Comparison of ENCODE assay signal across 23 cellular contexts in the genomic region with DNA sequence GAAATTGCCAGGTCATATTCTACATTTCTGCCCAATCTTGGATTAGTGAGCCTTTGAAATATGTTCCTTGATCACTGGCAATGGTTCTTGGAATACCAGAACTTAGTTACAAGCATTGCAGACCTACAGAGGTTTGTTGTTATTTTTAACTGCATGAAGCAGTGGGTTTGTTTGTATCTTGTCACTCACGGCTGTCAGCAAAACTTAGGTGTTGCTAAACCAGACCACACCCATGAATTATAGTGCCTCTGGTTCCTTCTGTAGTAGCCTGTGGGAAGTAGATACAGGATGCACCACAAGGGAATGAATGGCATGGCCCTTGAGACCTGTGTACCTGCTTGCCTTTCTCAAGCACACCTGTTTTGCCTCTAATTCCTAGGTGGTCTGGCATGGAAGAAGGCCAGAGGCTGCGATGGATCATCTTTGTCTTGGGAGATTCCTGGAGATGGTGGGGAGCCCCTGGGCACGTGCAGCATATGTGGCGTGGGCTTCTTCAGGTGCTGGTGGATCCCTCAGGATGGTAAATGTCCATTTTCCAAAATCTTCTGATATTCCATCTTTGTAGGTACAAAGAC.
DNase-seq lines count a peak whose midpoint lies in the region; ATAC-seq and TF ChIP-seq lines count a peak whose summit lies in the region.
"Had no signal": no experiment of that assay in that cellular context is flagged by ENCODE, and none has a peak within 500 bp of the region (broad histone marks: within the 10 kb centered on the region; RNA-seq: fewer than 3 reads in every experiment).

No MANE protein-coding gene starts in this region.

- H3K4me1 Mint-ChIP-seq in type B pancreatic cell (ENCODE audit: unreplicated experiment): no peaks in the 10 kb centered on the region
- no peaks in the 10 kb centered on the region for H3K4me1 Mint-ChIP-seq in CD4-positive, alpha-beta T cell (ENCODE audit: low read depth)
- H3K4me1 Mint-ChIP-seq: IgD-negative memory B cell had no signal

- 78% methylated on average over 4 of the region's 4 CpGs for WGBS in right cardiac atrium
- WGBS in heart left ventricle, 4 donors: 75 to 82% (median 81%) methylated on average over 4 of the region's 4 CpGs

- no peak overlapping the region for H3K4me3 Mint-ChIP-seq in type B pancreatic cell
- no peak overlapping the region for H3K4me3 Mint-ChIP-seq in CD4-positive, alpha-beta T cell
- H3K4me3 Mint-ChIP-seq: CD8-positive, alpha-beta T cell; IgD-negative memory B cell had no signal

- ATAC-seq in Right ventricle myocardium superior (ENCODE audit: poor library complexity) (peak; percentile 57), right cardiac atrium (no peak), heart left ventricle (peak; percentile 25 to 63 (median 38))
- no peak for ATAC-seq in CD4-positive, alpha-beta T cell (ENCODE audit: poor library complexity)
- ATAC-seq: CD8-positive, alpha-beta T cell had no signal

- POLR2A ChIA-PET in CD4-positive, alpha-beta T cell (lab: Charles Lee): no interaction called here

- H3K36me3 ChIP-seq in heart left ventricle: peaks cover 0 to 98% (median 87%) of the 10 kb centered on the region in 9 donors
- H3K36me3 ChIP-seq: SJSA1 had no signal

- H3K9me3 Mint-ChIP-seq in type B pancreatic cell: no peaks in the 10 kb centered on the region
- H3K9me3 Mint-ChIP-seq in CD4-positive, alpha-beta T cell: peaks cover 24% of the 10 kb centered on the region

- H3K4me3 ChIP-seq in right cardiac atrium (ENCODE audit: low read length): no peak overlapping the region
- H3K4me3 ChIP-seq in heart left ventricle: no peak overlapping the region
- H3K4me3 ChIP-seq: BLaER1 treated with 17β-estradiol and CSF1 and Interleukin-3, amounts not matched to agents 10 nM and 100 nM; GM23248; Peyer's patch; SJSA1 had no signal

- H3K27ac ChIP-seq in right cardiac atrium (ENCODE audit: low read length) (no peak overlapping the region), heart left ventricle (peak overlapping the region in 2 of 12 donors; percentile 18 to 60)
- no peak overlapping the region for H3K27ac ChIP-seq in CD4-positive, alpha-beta T cell (ENCODE audit: low read depth, low read length)
- H3K27ac ChIP-seq: BLaER1 treated with 17β-estradiol and CSF1 and Interleukin-3, amounts not matched to agents 10 nM and 100 nM; GM23248; Peyer's patch; SJSA1 had no signal

- DNase-seq in Right ventricle myocardium superior (no peak), right cardiac atrium (no peak), heart left ventricle (no peak), myocyte (ENCODE audit: low read depth) (peak; percentile 12), type B pancreatic cell (ENCODE audit: extremely low spot score, unreplicated experiment) (peak; percentile 39), NCI-H446 (lab: John Stamatoyannopoulos, UW) (no peak), NOMO-1 treated with dmso at 0.1 percent for 144 hours (lab: John Stamatoyannopoulos, UW; ENCODE audit: unreplicated experiment) (no peak)
- no peak for DNase-seq in CD4-positive, alpha-beta T cell
- DNase-seq: 8988T; CD8-positive, alpha-beta T cell; DMS153; HCEC 1CT; NCI-H1105; NCI-H146; NCI-H2029 treated with DMSO at 0.1 percent for 48 hours; NCI-H226; NCI-H524 treated with DMSO at 0.1 percent for 48 hours; NCI-H82; Peyer's patch had no signal

- H3K27me3 ChIP-seq in right cardiac atrium (ENCODE audit: control insufficient read depth, insufficient read depth) (no peaks in the 10 kb centered on the region), heart left ventricle (no peaks in the 10 kb centered on the region)
- no peaks in the 10 kb centered on the region for H3K27me3 ChIP-seq in CD4-positive, alpha-beta T cell (ENCODE audit: control insufficient read depth, insufficient read depth, low read length)
- H3K27me3 ChIP-seq: BLaER1 treated with 17β-estradiol and CSF1 and Interleukin-3, amounts not matched to agents 10 nM and 100 nM; Peyer's patch; SJSA1 had no signal

- H3K36me3 Mint-ChIP-seq in type B pancreatic cell: peaks cover 57% of the 10 kb centered on the region
- H3K36me3 Mint-ChIP-seq in CD4-positive, alpha-beta T cell (ENCODE audit: low read depth): peaks cover 99% of the 10 kb centered on the region

- no peak overlapping the region for H3K27ac Mint-ChIP-seq in type B pancreatic cell
- no peak overlapping the region for H3K27ac Mint-ChIP-seq in CD4-positive, alpha-beta T cell
- H3K27ac Mint-ChIP-seq: CD8-positive, alpha-beta T cell had no signal

- no peak for TF ChIP-seq POLR2A in heart left ventricle (IDR thresholded peaks at IDR 0.05)

- H3K4me1 ChIP-seq in right cardiac atrium (ENCODE audit: control insufficient read depth, insufficient read depth, low read length): no peaks in the 10 kb centered on the region
- H3K4me1 ChIP-seq in heart left ventricle: peaks cover 0 to 6% (median 0%) of the 10 kb centered on the region in 12 donors
- H3K4me1 ChIP-seq: BLaER1 treated with 17β-estradiol and CSF1 and Interleukin-3, amounts not matched to agents 10 nM and 100 nM; Peyer's patch; SJSA1 had no signal

- no peaks in the 10 kb centered on the region for H3K27me3 Mint-ChIP-seq in type B pancreatic cell
- H3K27me3 Mint-ChIP-seq in CD4-positive, alpha-beta T cell: no peaks in the 10 kb centered on the region
- H3K27me3 Mint-ChIP-seq: IgD-negative memory B cell had no signal

- TF ChIP-seq CTCF in heart left ventricle (IDR thresholded peaks at IDR 0.05) (no peak), type B pancreatic cell (conservative IDR thresholded peaks at IDR 0.05) (no peak)
- TF ChIP-seq CTCF in CD4-positive, alpha-beta T cell (IDR thresholded peaks at IDR 0.05): no peak

- CTCF ChIA-PET in CD4-positive, alpha-beta T cell (lab: Charles Lee): no interaction called here

- H3K9me3 ChIP-seq in right cardiac atrium (ENCODE audit: control insufficient read depth, low read length) (peaks cover 19% of the 10 kb centered on the region), heart left ventricle (peaks cover 0 to 100% (median 64%) of the 10 kb centered on the region in 12 donors)
- H3K9me3 ChIP-seq in CD4-positive, alpha-beta T cell (ENCODE audit: control insufficient read depth, low read length): peaks cover 90% of the 10 kb centered on the region

- intact Hi-C loops in Right ventricle myocardium superior (cut with DNase I) (no loop called here), right cardiac atrium (cut with DNase I) (no loop called here), heart left ventricle (cut with DNase I) (no loop called here)
- intact Hi-C loops in CD4-positive, alpha-beta T cell (cut with DNase I, micrococcal nuclease): no loop called here

Comparison
In these comparisons a context has a peak if more than half of its experiments do, and no peak if none do; other contexts are left out.
1. ATAC-seq: peak in Right ventricle myocardium superior (single experiment) and heart left ventricle (4 of 4); none in right cardiac atrium (0 of 2) and CD4-positive, alpha-beta T cell (single experiment).
2. DNase-seq: peak in myocyte (single experiment) and type B pancreatic cell (single experiment); none in Right ventricle myocardium superior (single experiment), right cardiac atrium (0 of 3), heart left ventricle (0 of 5), CD4-positive, alpha-beta T cell (0 of 10), NCI-H446 (0 of 2) and NOMO-1 treated with dmso at 0.1 percent for 144 hours (single experiment).